In genomic region chr9:61667559-61668121, GRCh38 we compare ENCODE assay signal across 18 cellular contexts.
DNase-seq lines count a peak whose midpoint lies in the region; ATAC-seq and TF ChIP-seq lines count a peak whose summit lies in the region.
"Had no signal": no experiment of that assay in that cellular context is flagged by ENCODE, and none has a peak within 500 bp of the region (broad histone marks: within the 10 kb centered on the region; RNA-seq: fewer than 3 reads in every experiment).

No MANE protein-coding gene starts in this region.

- H3K27me3 ChIP-seq in spleen (replicated peaks in 1 of 7), result no peaks in the 10 kb centered on the region
- no peaks in the 10 kb centered on the region for H3K27me3 ChIP-seq in PC-3 (ENCODE audit: low read length)
- H3K27me3 ChIP-seq: BE2C had no signal

- WGBS in spleen, 5 donors, result 83 to 92% (median 88%) methylated on average over 11 to 37 of the region's 37 CpGs

- no peak overlapping the region for H3K9ac ChIP-seq in PC-3 (ENCODE audit: low read length)
- H3K9ac ChIP-seq: GM23248 had no signal

- H2AFZ ChIP-seq in PC-3 (ENCODE audit: low read length), result no peak overlapping the region
- H2AFZ ChIP-seq: GM23248 had no signal

- no peak for ATAC-seq in PC-3
- ATAC-seq: K562 had no signal

- H3K79me2 ChIP-seq in PC-3 (ENCODE audit: low read length), result no peaks in the 10 kb centered on the region

- H3K36me3 ChIP-seq in spleen (no peaks in the 10 kb centered on the region), PC-3 (ENCODE audit: low read depth, low read length) (no peaks in the 10 kb centered on the region)
- H3K36me3 ChIP-seq: BE2C had no signal

- BruUV-seq in PC-3 (replicated peaks; lab: Mats Ljungman, UMichigan), result no TSS peak

- H4K20me1 ChIP-seq in PC-3 (ENCODE audit: low read length), result no peaks in the 10 kb centered on the region

- H3K27ac ChIP-seq in spleen (no peak overlapping the region), PC-3 (ENCODE audit: low read length) (no peak overlapping the region)
- H3K27ac ChIP-seq: GM23248 had no signal

- POLR2A ChIA-PET in PC-3 (lab: Charles Lee; ENCODE audit: unreplicated experiment), result no interaction called here

- intact Hi-C loops in spleen (cut with DNase I; ENCODE audit: low total_unique reads), result no loop called here
- intact Hi-C loops in PC-3 (cut with micrococcal nuclease), result no loop called here

- DNase-seq in activated CD8-positive, alpha-beta memory T cell treated with anti-CD3 and anti-CD28 coated beads, Interleukin-2, amount 50 U/mL, for 4 hours, result peak; percentile 6
- no peak for DNase-seq in activated CD8-positive, alpha-beta memory T cell treated with anti-CD3 and anti-CD28 coated beads, Interleukin-2, amount 50 U/mL, for 48 hours
- peak; percentile 0 for DNase-seq in GM20000 (ENCODE audit: low spot score)
- DNase-seq in islet precursor cell, result peak; percentile 11
- DNase-seq in spleen, result peak; percentile 42
- DNase-seq in PC-3, result no peak
- DNase-seq in GOT3 (lab: John Stamatoyannopoulos, UW), result no peak
- no peak for DNase-seq in RKO (ENCODE audit: low spot score)
- DNase-seq: BE2C; CD4-positive, CD25-positive, alpha-beta regulatory T cell; COR-L47; GF-D8; GM23248; NCI-H1105; NCI-H2081; NK-92 treated with Interleukin-12 subunit alpha and Interleukin-12 subunit beta, amount 100 ng/mL, for 24 hours; RPMI8226 had no signal

- H3K4me1 ChIP-seq in spleen (no peaks in the 10 kb centered on the region), PC-3 (ENCODE audit: insufficient read depth, low read length) (no peaks in the 10 kb centered on the region)
- H3K4me1 ChIP-seq: BE2C had no signal

- no peak for TF ChIP-seq POLR2A in spleen (IDR thresholded peaks at IDR 0.05)

- peaks cover 0 to 74% (median 51%) of the 10 kb centered on the region in 8 donors for H3K9me3 ChIP-seq in spleen
- H3K9me3 ChIP-seq in PC-3 (ENCODE audit: low read length), result no peaks in the 10 kb centered on the region
- H3K9me3 ChIP-seq: BE2C had no signal

- no peak for TF ChIP-seq CTCF in GM20000 (IDR thresholded peaks at IDR 0.05; ENCODE audit: extremely low read depth, missing control alignments)
- TF ChIP-seq CTCF in spleen (IDR thresholded peaks at IDR 0.05 in 8 of 11, conservative IDR thresholded peaks at IDR 0.05 in 3 of 11), result no peak
- TF ChIP-seq CTCF in PC-3 (conservative IDR thresholded peaks at IDR 0.05; ENCODE audit: low read depth, low read length), result no peak

- H3K4me2 ChIP-seq in PC-3 (ENCODE audit: low read length), result no peak overlapping the region

- no peak overlapping the region for H3K4me3 ChIP-seq in spleen
- no peak overlapping the region for H3K4me3 ChIP-seq in PC-3 (ENCODE audit: low read length)
- H3K4me3 ChIP-seq: GM23248, K562 had no signal

- no peaks in the 10 kb centered on the region for H3F3A ChIP-seq in PC-3 (ENCODE audit: low read length, unreplicated experiment)

- CTCF ChIA-PET in PC-3 (lab: Charles Lee), result no interaction called here

- H3K9me2 ChIP-seq in PC-3 (replicated peaks; ENCODE audit: low read length), result no peaks in the 10 kb centered on the region

Comparison
In these comparisons a context has a peak if more than half of its experiments do, and no peak if none do; other contexts are left out.
1. DNase-seq: peak in activated CD8-positive, alpha-beta memory T cell treated with anti-CD3 and anti-CD28 coated beads, Interleukin-2, amount 50 U/mL, for 4 hours (single experiment), GM20000 (single experiment), islet precursor cell (single experiment) and spleen (single experiment); none in activated CD8-positive, alpha-beta memory T cell treated with anti-CD3 and anti-CD28 coated beads, Interleukin-2, amount 50 U/mL, for 48 hours (single experiment), PC-3 (single experiment), GOT3 (single experiment) and RKO (single experiment).